ENCODE assay signal across 2 cellular contexts in the genomic region with DNA sequence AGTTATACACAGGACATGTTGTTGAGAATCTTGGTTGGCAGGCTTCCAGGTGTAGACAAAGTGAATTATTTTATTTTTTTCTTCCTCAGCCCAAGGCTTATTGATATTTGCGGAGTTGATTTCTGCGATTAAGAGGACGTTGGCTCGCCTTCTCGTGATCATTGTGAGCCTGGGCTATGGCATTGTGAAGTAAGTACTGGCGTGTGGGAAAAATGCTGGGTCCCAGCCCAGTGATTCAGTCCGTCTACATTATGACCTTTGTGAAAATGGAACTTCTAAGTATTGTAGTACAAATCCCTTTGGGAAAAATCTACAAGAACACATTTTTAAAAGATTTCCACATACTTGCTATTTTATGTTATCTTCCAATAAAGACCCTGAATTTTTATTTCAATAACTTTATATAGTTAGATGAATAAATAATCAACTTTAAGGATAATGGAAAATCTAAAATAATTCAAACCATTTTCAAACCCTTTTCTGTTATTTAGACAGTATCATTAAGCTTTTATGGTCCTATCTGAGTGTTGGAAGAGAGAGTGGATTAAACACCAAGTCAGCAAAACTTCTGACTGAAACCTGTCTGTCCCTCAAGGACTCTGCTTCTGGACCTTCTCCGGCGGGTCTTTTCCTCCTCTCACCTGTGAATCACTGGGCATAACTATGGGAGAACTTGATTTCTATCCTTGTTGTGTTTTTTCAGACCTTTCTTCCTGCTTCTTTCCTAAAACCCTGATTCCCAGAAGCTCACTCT.
TF ChIP-seq lines count a peak whose summit lies in the region.

No MANE protein-coding gene starts in this region.

TF ChIP-seq in A549, 52 proteins besides CTCF, POLR2A, EP300 and RAD21:
- TF ChIP-seq MAFK (IDR thresholded peaks at IDR 0.05; ENCODE audit: partially characterized antibody) (peak; percentile 42), ZC3H11A (IDR thresholded peaks at IDR 0.05) (no peak)

TF ChIP-seq in IMR-90, 13 proteins besides CTCF, POLR2A, EP300 and RAD21:
- TF ChIP-seq BHLHE40 (IDR thresholded peaks at IDR 0.05; ENCODE audit: low read depth, low read length), result no peak
- 0 out of 2 replicates have a peak, but pooled peaks have one; percentile 36 for TF ChIP-seq MAFK (IDR thresholded peaks at IDR 0.05; ENCODE audit: low read depth, low read length)
